Comparison of ENCODE assay signal across 1 cellular context in the genomic region with DNA sequence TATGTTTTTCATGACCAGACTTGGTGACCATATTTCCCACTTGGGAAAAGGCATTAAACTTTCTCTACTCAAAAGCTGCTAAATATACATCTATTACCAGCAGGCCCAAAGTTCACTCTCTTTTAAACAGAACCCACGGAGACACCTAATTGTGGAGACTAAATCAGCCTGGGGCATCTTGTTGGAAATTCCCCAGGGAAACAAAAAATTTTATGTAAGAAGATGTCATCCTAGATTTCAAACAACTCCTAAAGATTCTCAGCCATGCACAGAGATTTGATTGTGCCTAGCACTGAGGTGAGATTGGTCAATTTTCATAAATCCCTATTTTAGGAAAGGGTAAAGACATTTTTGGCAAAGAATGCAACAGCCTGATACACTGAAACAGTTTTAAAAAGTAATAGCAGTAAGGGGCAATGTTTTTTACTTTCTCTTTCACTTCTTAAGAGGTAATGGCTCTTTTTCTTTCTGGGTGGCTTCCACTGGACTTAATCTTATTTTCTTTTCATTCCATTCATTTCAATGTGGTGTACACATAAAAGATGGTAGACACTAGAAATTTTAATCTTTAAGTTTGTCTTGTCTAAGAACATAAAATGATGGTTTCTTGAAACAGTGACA.
TF ChIP-seq lines count a peak whose summit lies in the region.

No MANE protein-coding gene starts in this region.

TF ChIP-seq in GM12878, 131 proteins besides CTCF, POLR2A, EP300 and RAD21:
- TF ChIP-seq SMC3 (IDR thresholded peaks at IDR 0.05; ENCODE audit: borderline replicate concordance, low read length) (no peak), MEF2B (IDR thresholded peaks at IDR 0.05; ENCODE audit: partially characterized antibody, poor library complexity, severe bottlenecking) (peak; percentile 80), SMAD5 (IDR thresholded peaks at IDR 0.05; ENCODE audit: low read depth) (no peak), CREM (IDR thresholded peaks at IDR 0.05; ENCODE audit: low read depth) (no peak), LARP7 (IDR thresholded peaks at IDR 0.05) (no peak), TCF7 (IDR thresholded peaks at IDR 0.05; ENCODE audit: borderline replicate concordance) (no peak)
- TF ChIP-seq, protein P1, sequence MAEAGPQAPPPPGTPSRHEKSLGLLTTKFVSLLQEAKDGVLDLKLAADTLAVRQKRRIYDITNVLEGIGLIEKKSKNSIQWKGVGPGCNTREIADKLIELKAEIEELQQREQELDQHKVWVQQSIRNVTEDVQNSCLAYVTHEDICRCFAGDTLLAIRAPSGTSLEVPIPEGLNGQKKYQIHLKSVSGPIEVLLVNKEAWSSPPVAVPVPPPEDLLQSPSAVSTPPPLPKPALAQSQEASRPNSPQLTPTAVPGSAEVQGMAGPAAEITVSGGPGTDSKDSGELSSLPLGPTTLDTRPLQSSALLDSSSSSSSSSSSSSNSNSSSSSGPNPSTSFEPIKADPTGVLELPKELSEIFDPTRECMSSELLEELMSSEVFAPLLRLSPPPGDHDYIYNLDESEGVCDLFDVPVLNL (IDR thresholded peaks at IDR 0.05; ENCODE audit: low read depth, low read length), result no peak
- TF ChIP-seq, protein P2, sequence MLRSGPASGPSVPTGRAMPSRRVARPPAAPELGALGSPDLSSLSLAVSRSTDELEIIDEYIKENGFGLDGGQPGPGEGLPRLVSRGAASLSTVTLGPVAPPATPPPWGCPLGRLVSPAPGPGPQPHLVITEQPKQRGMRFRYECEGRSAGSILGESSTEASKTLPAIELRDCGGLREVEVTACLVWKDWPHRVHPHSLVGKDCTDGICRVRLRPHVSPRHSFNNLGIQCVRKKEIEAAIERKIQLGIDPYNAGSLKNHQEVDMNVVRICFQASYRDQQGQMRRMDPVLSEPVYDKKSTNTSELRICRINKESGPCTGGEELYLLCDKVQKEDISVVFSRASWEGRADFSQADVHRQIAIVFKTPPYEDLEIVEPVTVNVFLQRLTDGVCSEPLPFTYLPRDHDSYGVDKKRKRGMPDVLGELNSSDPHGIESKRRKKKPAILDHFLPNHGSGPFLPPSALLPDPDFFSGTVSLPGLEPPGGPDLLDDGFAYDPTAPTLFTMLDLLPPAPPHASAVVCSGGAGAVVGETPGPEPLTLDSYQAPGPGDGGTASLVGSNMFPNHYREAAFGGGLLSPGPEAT (IDR thresholded peaks at IDR 0.05; ENCODE audit: low read depth), result peak; percentile 58; the same call in 1 of the 2 replicates
